10 cellular contexts compared by ENCODE assay signal in the genomic region with DNA sequence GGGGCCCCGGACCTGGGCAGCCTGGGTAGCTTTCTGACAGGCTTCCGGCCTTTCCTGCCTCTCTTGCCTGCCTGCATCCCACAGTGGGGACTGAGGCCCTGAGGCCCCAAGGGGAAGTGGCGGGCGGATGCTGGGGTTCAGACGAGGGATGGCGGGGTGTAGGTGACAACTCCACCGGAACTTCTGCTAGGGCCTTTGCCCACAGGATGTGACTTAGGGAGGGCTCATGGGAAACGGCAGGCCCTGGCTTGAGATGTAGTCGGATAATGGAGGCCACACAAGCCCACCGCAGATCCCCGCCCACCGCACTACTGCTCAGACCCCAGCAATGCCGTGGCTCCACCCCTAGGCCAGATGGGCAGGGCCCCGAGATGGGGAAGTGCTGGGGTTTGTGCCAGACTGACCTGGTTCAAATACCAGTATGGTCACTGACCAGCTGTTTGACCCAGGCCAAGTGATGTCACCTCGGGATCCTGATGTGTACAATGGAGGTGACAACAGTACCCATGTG. TPM values are rescaled to one million over a fixed set of nuclear protein-coding genes. Genes with fewer than 3 reads are reported as not detected.
DNase-seq lines count a peak whose midpoint lies in the region; ATAC-seq and TF ChIP-seq lines count a peak whose summit lies in the region.
"Had no signal": no experiment of that assay in that cellular context is flagged by ENCODE, and none has a peak within 500 bp of the region (broad histone marks: within the 10 kb centered on the region; RNA-seq: fewer than 3 reads in every experiment).

No MANE protein-coding gene starts in this region.

- peaks cover 6% of the 10 kb centered on the region for H3K79me1 ChIP-seq in trophoblast cell (ENCODE audit: low read length)

- H3K27ac ChIP-seq in upper lobe of right lung (peak overlapping the region; percentile 86), trophoblast cell (ENCODE audit: low read depth, low read length) (no peak overlapping the region)
- H3K27ac ChIP-seq: VCaP had no signal

- H2BK5ac ChIP-seq in trophoblast cell (ENCODE audit: low read depth, low read length, poor library complexity): no peak overlapping the region

- peak; percentile 18 to 39 for ATAC-seq in naive thymus-derived CD8-positive, alpha-beta T cell
- peak; percentile 3 for ATAC-seq in upper lobe of right lung
- no peak for ATAC-seq in GM21576 (IDR thresholded peaks at IDR 0.05; ENCODE audit: unreplicated experiment)
- ATAC-seq: pancreas had no signal

- peaks cover 1% of the 10 kb centered on the region for H3K36me3 Mint-ChIP-seq in activated naive CD4-positive, alpha-beta T cell treated with anti-CD3 and anti-CD28 coated beads, Interleukin-2, amount 50 U/mL, for 24 hours
- peaks cover 0 to 18% (median 2%) of the 10 kb centered on the region in 3 donors for H3K36me3 Mint-ChIP-seq in naive thymus-derived CD8-positive, alpha-beta T cell

- POLR2A ChIA-PET in naive thymus-derived CD8-positive, alpha-beta T cell (lab: Charles Lee): interaction anchor here (1.0 to 9.1 kb wide), 8 partner anchors 8 to 170 kb away, joined by 3 to 237 read pairs (median 6); a partner anchor contains a TSS

- H4K8ac ChIP-seq in trophoblast cell (ENCODE audit: low read depth, low read length): no peak overlapping the region

- H3K4me1 ChIP-seq in upper lobe of right lung: peaks cover 47% of the 10 kb centered on the region
- H3K4me1 ChIP-seq in trophoblast cell (ENCODE audit: control insufficient read depth in 1 of 2, insufficient read depth in 2 of 2, low read length in 2 of 2): peaks cover 0 to 3% of the 10 kb centered on the region in 2 experiments

- no peak overlapping the region for H2BK12ac ChIP-seq in trophoblast cell (ENCODE audit: low read length)

- intact Hi-C loops in upper lobe of right lung (cut with DNase I): no loop called here

- H3K36me3 ChIP-seq in upper lobe of right lung (peaks cover 13% of the 10 kb centered on the region), trophoblast cell (ENCODE audit: control insufficient read depth in 1 of 2, insufficient read depth in 2 of 2, low read length in 2 of 2) (peaks cover 9 to 11% of the 10 kb centered on the region in 2 experiments)

- H3K27ac Mint-ChIP-seq in activated naive CD4-positive, alpha-beta T cell treated with anti-CD3 and anti-CD28 coated beads, Interleukin-2, amount 50 U/mL, for 24 hours: peak overlapping the region; percentile 97
- peak overlapping the region; percentile 93 to 99 (median 97) for H3K27ac Mint-ChIP-seq in naive thymus-derived CD8-positive, alpha-beta T cell

- peak overlapping the region; percentile 38 for H3K4me3 Mint-ChIP-seq in activated naive CD4-positive, alpha-beta T cell treated with anti-CD3 and anti-CD28 coated beads, Interleukin-2, amount 50 U/mL, for 24 hours
- H3K4me3 Mint-ChIP-seq in naive thymus-derived CD8-positive, alpha-beta T cell: peak overlapping the region; percentile 50 to 90 (median 80)

- H3K9me3 Mint-ChIP-seq in activated naive CD4-positive, alpha-beta T cell treated with anti-CD3 and anti-CD28 coated beads, Interleukin-2, amount 50 U/mL, for 24 hours: no peaks in the 10 kb centered on the region
- H3K9me3 Mint-ChIP-seq in naive thymus-derived CD8-positive, alpha-beta T cell: no peaks in the 10 kb centered on the region

- H3K18ac ChIP-seq in trophoblast cell (ENCODE audit: low read length): no peak overlapping the region

- H3K9ac ChIP-seq in trophoblast cell (ENCODE audit: low read length): no peak overlapping the region

- H2AK5ac ChIP-seq in trophoblast cell (ENCODE audit: low read length): no peak overlapping the region

- no peak overlapping the region for H4K12ac ChIP-seq in trophoblast cell (ENCODE audit: low read depth, low read length)

- no peak overlapping the region for H3K23ac ChIP-seq in trophoblast cell (ENCODE audit: low read length)

- H3K4me1 Mint-ChIP-seq in activated naive CD4-positive, alpha-beta T cell treated with anti-CD3 and anti-CD28 coated beads, Interleukin-2, amount 50 U/mL, for 24 hours: peaks cover 68% of the 10 kb centered on the region
- peaks cover 28 to 79% (median 67%) of the 10 kb centered on the region in 4 donors for H3K4me1 Mint-ChIP-seq in naive thymus-derived CD8-positive, alpha-beta T cell

- no peak overlapping the region for H2BK120ac ChIP-seq in trophoblast cell (ENCODE audit: insufficient read depth, low read length, poor library complexity)

- H3K4me3 ChIP-seq in upper lobe of right lung (no peak overlapping the region), trophoblast cell (ENCODE audit: low read depth, low read length) (no peak overlapping the region)
- H3K4me3 ChIP-seq: pancreas had no signal

- H2AFZ ChIP-seq in trophoblast cell (ENCODE audit: insufficient read depth, low read length, poor library complexity): no peak overlapping the region

- H4K91ac ChIP-seq in trophoblast cell (ENCODE audit: low read depth, low read length): no peak overlapping the region

- H3K9me3 ChIP-seq in upper lobe of right lung (no peaks in the 10 kb centered on the region), trophoblast cell (ENCODE audit: insufficient read depth, low read depth, low read length) (no peaks in the 10 kb centered on the region)
- H3K9me3 ChIP-seq: pancreas had no signal

- H3K27me3 ChIP-seq in upper lobe of right lung (no peaks in the 10 kb centered on the region), trophoblast cell (ENCODE audit: insufficient read depth, low read length) (no peaks in the 10 kb centered on the region)
- H3K27me3 ChIP-seq: pancreas had no signal

- H3K4me2 ChIP-seq in trophoblast cell (ENCODE audit: low read length): no peak overlapping the region

- peaks cover 8% of the 10 kb centered on the region for H3K79me2 ChIP-seq in trophoblast cell (ENCODE audit: control insufficient read depth, insufficient read depth, low read length, poor library complexity)

- no peak for TF ChIP-seq CTCF in upper lobe of right lung (IDR thresholded peaks at IDR 0.05)

- H3K14ac ChIP-seq in trophoblast cell (ENCODE audit: low read length): no peak overlapping the region

- H3K4ac ChIP-seq in trophoblast cell (ENCODE audit: low read depth, low read length): no peak overlapping the region

- peak; percentile 76 for DNase-seq in CD1c-positive myeloid dendritic cell (ENCODE audit: extremely low spot score)
- peak; percentile 42 for DNase-seq in T follicular helper cell (ENCODE audit: low read depth)
- DNase-seq in naive thymus-derived CD8-positive, alpha-beta T cell: peak; percentile 33 to 87 (median 73)
- peak; percentile 83 for DNase-seq in upper lobe of right lung
- DNase-seq in NCI-H1694 treated with DMSO at 0.1 percent for 48 hours (lab: John Stamatoyannopoulos, UW): no peak
- no peak for DNase-seq in trophoblast cell

- no peaks in the 10 kb centered on the region for H3K27me3 Mint-ChIP-seq in activated naive CD4-positive, alpha-beta T cell treated with anti-CD3 and anti-CD28 coated beads, Interleukin-2, amount 50 U/mL, for 24 hours
- no peaks in the 10 kb centered on the region for H3K27me3 Mint-ChIP-seq in naive thymus-derived CD8-positive, alpha-beta T cell

- WGBS in trophoblast cell (ENCODE audit: extremely low coverage, insufficient coverage, insufficient read length): no CpG with 5 or more reads among the region's 15 CpGs

RNA-seq across cellular contexts. Expression of a gene that starts 2.7 kb away (rescaled TPM):
- 100 to 1,000 TPM; 142 to 147 TPM for total RNA-seq in naive thymus-derived CD8-positive, alpha-beta T cell
- polyA plus RNA-seq in naive thymus-derived CD8-positive, alpha-beta T cell: 10 to 100 TPM; 28.3 to 62.9 (median 38.9) TPM
- total RNA-seq in upper lobe of right lung: 99.1 TPM
- polyA plus RNA-seq in trophoblast cell (2013): 36.0 and 38.6 TPM in 2 replicates

RNA-seq across cellular contexts. Expression of a gene that starts 4.7 kb away (rescaled TPM):
- 10 to 100 TPM; 42.8 to 45.1 TPM for total RNA-seq in naive thymus-derived CD8-positive, alpha-beta T cell
- 10 to 100 TPM; 13.8 to 50.8 (median 23.5) TPM for polyA plus RNA-seq in naive thymus-derived CD8-positive, alpha-beta T cell
- 85.3 TPM for total RNA-seq in upper lobe of right lung
- polyA plus RNA-seq in trophoblast cell (2013): 0.40 and 0.65 TPM in 2 replicates

RNA-seq across cellular contexts. Expression of a gene that starts 19.5 kb away (rescaled TPM):
- total RNA-seq in naive thymus-derived CD8-positive, alpha-beta T cell: 100 to 1,000 TPM; 155 to 158 TPM
- polyA plus RNA-seq in naive thymus-derived CD8-positive, alpha-beta T cell: 10 to 100 TPM; 51.7 to 54.8 (median 53.4) TPM
- total RNA-seq in upper lobe of right lung: 68.9 TPM
- 21.9 and 22.3 TPM in 2 replicates for polyA plus RNA-seq in trophoblast cell (2013)

RNA-seq across cellular contexts. Expression of a gene that starts 48.1 kb away (rescaled TPM):
- 10 to 100 TPM in 1 of 2 experiments, 1 to 10 TPM in 1; 9.8 to 13.9 TPM for total RNA-seq in naive thymus-derived CD8-positive, alpha-beta T cell
- polyA plus RNA-seq in naive thymus-derived CD8-positive, alpha-beta T cell: 10 to 100 TPM; 18.1 to 24.7 (median 23.5) TPM
- total RNA-seq in upper lobe of right lung: 17.3 TPM
- polyA plus RNA-seq in trophoblast cell (2013): 11.8 and 11.9 TPM in 2 replicates

Comparison
In these comparisons a context has a peak if more than half of its experiments do, and no peak if none do; other contexts are left out.
1. DNase-seq: peak in CD1c-positive myeloid dendritic cell (single experiment), T follicular helper cell (single experiment), naive thymus-derived CD8-positive, alpha-beta T cell (10 of 10) and upper lobe of right lung (single experiment); none in NCI-H1694 treated with DMSO at 0.1 percent for 48 hours (single experiment) and trophoblast cell (0 of 2).